Comparison of ENCODE assay signal across 27 cellular contexts in the genomic region with DNA sequence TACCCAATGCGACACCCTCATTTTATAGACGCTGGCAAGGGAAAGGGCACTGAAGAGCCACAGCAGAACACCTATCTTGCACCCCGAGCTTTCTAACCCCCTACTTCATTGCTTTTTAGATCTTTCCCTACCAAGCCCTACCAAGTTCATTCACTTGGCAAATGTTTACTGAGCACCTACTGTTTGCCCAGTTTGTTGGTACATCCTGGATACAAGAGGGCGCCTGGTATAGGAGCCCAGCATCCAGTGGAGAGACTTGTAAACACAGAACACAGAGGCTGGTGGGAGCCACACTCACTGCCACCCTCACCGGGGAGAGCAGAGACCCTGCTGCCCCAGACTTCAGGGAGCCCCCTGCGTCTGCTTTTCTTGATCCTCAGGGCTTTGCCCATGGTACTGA.
"Had no signal": no experiment of that assay in that cellular context is flagged by ENCODE, and none has a peak within 500 bp of the region (broad histone marks: within the 10 kb centered on the region; RNA-seq: fewer than 3 reads in every experiment).

No MANE protein-coding gene starts in this region.

- H3K27me3 ChIP-seq: ascending aorta, body of pancreas had no signal

- H3K4me1 Mint-ChIP-seq: activated B cell treated with CpG ODN at 0.5 μM for 24 hours had no signal

- H3K9ac ChIP-seq: KMS-11 had no signal

- H3K9me3 ChIP-seq: ascending aorta, body of pancreas had no signal

- H3K36me3 Mint-ChIP-seq: activated naive CD4-positive, alpha-beta T cell treated with anti-CD3 and anti-CD28 coated beads, Interleukin-2, amount 50 U/mL, for 24 hours; T-cell had no signal

- FAIRE-seq: TTC549 had no signal

- H3K36me3 ChIP-seq: ascending aorta had no signal

- H3K4me3 Mint-ChIP-seq: activated B cell treated with CpG ODN at 0.5 μM for 24 hours; activated CD4-positive, alpha-beta T cell treated with anti-CD3 and anti-CD28 coated beads for 36 hours; activated CD8-positive, alpha-beta T cell treated with anti-CD3 and anti-CD28 coated beads, Interleukin-2, amount 10 ng/mL, durations not matched to agents 7 days and 5 days; activated naive CD4-positive, alpha-beta T cell treated with anti-CD3 and anti-CD28 coated beads, Interleukin-2, amount 50 U/mL, for 24 hours; T-cell had no signal

- H3K27me3 Mint-ChIP-seq: activated CD4-positive, alpha-beta T cell treated with anti-CD3 and anti-CD28 coated beads for 36 hours; activated naive CD4-positive, alpha-beta T cell treated with anti-CD3 and anti-CD28 coated beads, Interleukin-2, amount 50 U/mL, for 24 hours had no signal

- ATAC-seq: activated CD4-positive, alpha-beta T cell treated with anti-CD3 and anti-CD28 coated beads for 36 hours; activated CD8-positive, alpha-beta T cell treated with anti-CD3 and anti-CD28 coated beads, Interleukin-2, amount 10 ng/mL, durations not matched to agents 7 days and 5 days; body of pancreas; Panc1; Right ventricle myocardium inferior; T-cell had no signal

- H3K4me2 ChIP-seq: KMS-11 had no signal

- H3K9me3 Mint-ChIP-seq: activated B cell treated with CpG ODN at 0.5 μM for 24 hours; activated naive CD4-positive, alpha-beta T cell treated with anti-CD3 and anti-CD28 coated beads, Interleukin-2, amount 50 U/mL, for 24 hours; T-cell had no signal

- H3K27ac Mint-ChIP-seq: activated B cell treated with CpG ODN at 0.5 μM for 24 hours; activated CD4-positive, alpha-beta T cell treated with anti-CD3 and anti-CD28 coated beads for 36 hours; activated CD8-positive, alpha-beta T cell treated with anti-CD3 and anti-CD28 coated beads, Interleukin-2, amount 10 ng/mL, durations not matched to agents 7 days and 5 days; activated naive CD4-positive, alpha-beta T cell treated with anti-CD3 and anti-CD28 coated beads, Interleukin-2, amount 50 U/mL, for 24 hours; T-cell had no signal

- H3K27ac ChIP-seq: ascending aorta, body of pancreas, KMS-11, SK-N-MC had no signal

- DNase-seq: activated B cell treated with CpG ODN at 0.5 μM for 24 hours; activated CD4-positive, alpha-beta T cell treated with anti-CD3 and anti-CD28 coated beads for 36 hours; activated CD4-positive, alpha-beta T cell treated with anti-CD3 and anti-CD28 coated beads, Interleukin-2, amount 50 U/mL, for 4 hours; activated CD8-positive, alpha-beta memory T cell treated with anti-CD3 and anti-CD28 coated beads, Interleukin-2, amount 50 U/mL, for 48 hours; activated CD8-positive, alpha-beta T cell treated with anti-CD3 and anti-CD28 coated beads, Interleukin-2, amount 10 ng/mL, durations not matched to agents 7 days and 5 days; activated T-cell treated with anti-CD3 and anti-CD28 coated beads, Interleukin-2, amount 50 U/mL, for 1 hour; body of pancreas; NCI-H1092; NCI-H1417; NCI-H1930; NCI-H2107; NCI-H2171 treated with DMSO at 0.1 percent for 48 hours; NCI-H345; NCI-H510A; NCI-H526 treated with DMSO at 0.1 percent for 48 hours; NCI-H82; RPMI8226; T-cell; T-helper 2 cell; T1000 had no signal

- H3K4me1 ChIP-seq: ascending aorta, body of pancreas had no signal

- H3K4me3 ChIP-seq: ascending aorta, body of pancreas, SK-N-MC had no signal
